18 cellular contexts compared by ENCODE assay signal in the genomic region with DNA sequence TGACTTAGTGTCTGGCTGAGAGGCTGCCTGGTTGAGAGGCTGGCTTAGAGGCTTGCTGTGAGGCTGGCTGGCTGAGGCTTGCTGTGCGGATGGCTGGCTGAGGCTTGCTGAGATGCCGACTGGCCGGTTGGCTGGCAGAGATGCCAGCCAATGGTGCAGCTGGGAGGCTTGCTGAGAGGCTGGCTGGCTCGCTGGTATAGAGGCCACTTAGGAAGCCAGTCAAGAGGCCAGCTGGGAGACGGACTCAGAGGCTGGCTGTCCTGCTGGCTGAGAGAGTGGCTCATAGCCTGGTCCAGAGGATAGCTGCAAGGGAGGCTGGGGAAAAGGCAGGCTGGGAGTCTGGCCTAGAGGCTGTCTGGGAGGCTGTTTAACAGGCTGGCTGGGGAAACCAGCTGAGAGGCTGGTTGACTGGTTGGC. TPM values are rescaled to one million over a fixed set of nuclear protein-coding genes. Genes with fewer than 3 reads are reported as not detected.
A peak's percentile ranks its signal among the peaks of the same experiment; 100 is the strongest.
DNase-seq lines count a peak whose midpoint lies in the region; ATAC-seq and TF ChIP-seq lines count a peak whose summit lies in the region.
"Had no signal": no experiment of that assay in that cellular context is flagged by ENCODE, and none has a peak within 500 bp of the region (broad histone marks: within the 10 kb centered on the region; RNA-seq: fewer than 3 reads in every experiment).

No MANE protein-coding gene starts in this region.

- H3K4me1 ChIP-seq in left ventricle myocardium inferior: peaks cover 24% of the 10 kb centered on the region
- peaks cover 34% of the 10 kb centered on the region for H3K4me1 ChIP-seq in vagina
- H3K4me1 ChIP-seq: A549 had no signal

- DNase-seq in left ventricle myocardium inferior (no peak), Right ventricle myocardium inferior (ENCODE audit: missing footprints) (no peak), SHP77 treated with DMSO at 0.1 percent for 48 hours (lab: John Stamatoyannopoulos, UW) (peak; percentile 19), islet precursor cell (peak; percentile 48), vagina (ENCODE audit: extremely low spot score in 2 of 2) (no peak), foreskin melanocyte (no peak), T-helper 1 cell (no peak)
- DNase-seq: HCEC 1CT, NCI-H1436 treated with DMSO at 0.1 percent for 48 hours, NCI-H2081, NCI-H2227 treated with DMSO at 0.1 percent for 48 hours, PC-3 had no signal

- peak overlapping the region; percentile 70 for H3K27ac ChIP-seq in left ventricle myocardium inferior (replicated peaks)
- peak overlapping the region; percentile 74 for H3K27ac ChIP-seq in vagina
- H3K27ac ChIP-seq: A549, C4-2B had no signal

- no peak for TF ChIP-seq POLR2A in vagina (IDR thresholded peaks at IDR 0.05)

- no peaks in the 10 kb centered on the region for H3K27me3 ChIP-seq in left ventricle myocardium inferior (ENCODE audit: low read depth)
- H3K27me3 ChIP-seq in vagina: no peaks in the 10 kb centered on the region

- no peaks in the 10 kb centered on the region for H3K9me3 ChIP-seq in left ventricle myocardium inferior (replicated peaks)
- no peaks in the 10 kb centered on the region for H3K9me3 ChIP-seq in vagina
- H3K9me3 ChIP-seq: A549 had no signal

- TF ChIP-seq CTCF in left ventricle myocardium inferior (IDR thresholded peaks at IDR 0.05; ENCODE audit: borderline replicate concordance) (no peak), vagina (IDR thresholded peaks at IDR 0.05) (no peak)

- intact Hi-C loops in left ventricle myocardium inferior (cut with micrococcal nuclease) (no loop called here), Right ventricle myocardium inferior (cut with DNase I) (no loop called here), vagina (cut with DNase I) (no loop called here)

- H3K36me3 ChIP-seq in left ventricle myocardium inferior (no peaks in the 10 kb centered on the region), vagina (no peaks in the 10 kb centered on the region)

- H3K4me3 ChIP-seq in left ventricle myocardium inferior: no peak overlapping the region
- peak overlapping the region; percentile 36 to 37 for H3K4me3 ChIP-seq in vagina
- H3K4me3 ChIP-seq: A549, GM12878 had no signal

- ATAC-seq in Right ventricle myocardium inferior (no peak), HG03439 (IDR thresholded peaks at IDR 0.05; ENCODE audit: unreplicated experiment) (no peak)
- ATAC-seq: A549, GM12878, PC-3 had no signal

RNA-seq across cellular contexts. Expression of a gene that starts 37.3 kb away (rescaled TPM):
- total RNA-seq in left ventricle myocardium inferior (not detected), Right ventricle myocardium inferior (not detected), vagina (not detected)
- total RNA-seq: G401, GM12878, HT1080, PC-3 had no signal

Comparison
In these comparisons a context has a peak if more than half of its experiments do, and no peak if none do; other contexts are left out.
1. DNase-seq: peak in SHP77 treated with DMSO at 0.1 percent for 48 hours (single experiment) and islet precursor cell (single experiment); none in left ventricle myocardium inferior (single experiment), Right ventricle myocardium inferior (single experiment), vagina (0 of 2), foreskin melanocyte (single experiment) and T-helper 1 cell (0 of 5).